Comparison of ENCODE assay signal across 27 cellular contexts in the genomic region with DNA sequence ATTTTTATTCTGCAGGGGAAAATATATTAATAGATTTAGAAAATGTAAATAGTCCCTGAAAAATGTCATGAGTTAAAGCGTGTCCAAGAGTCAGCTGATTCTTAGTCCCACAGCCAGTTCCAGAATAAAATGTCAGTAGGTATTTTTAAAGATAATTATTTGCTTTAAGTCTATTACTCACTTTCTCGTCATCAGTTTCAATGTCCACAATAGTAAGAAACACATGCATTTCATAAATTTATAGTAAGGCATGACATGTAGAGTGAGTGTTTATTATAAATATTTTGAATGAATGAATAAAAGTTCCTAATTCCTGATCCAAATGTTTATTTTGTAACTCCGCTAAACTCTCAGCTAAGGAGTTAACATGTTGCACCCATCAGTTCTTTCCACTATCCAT.
"Had no signal": no experiment of that assay in that cellular context is flagged by ENCODE, and none has a peak within 500 bp of the region (broad histone marks: within the 10 kb centered on the region; RNA-seq: fewer than 3 reads in every experiment).

No MANE protein-coding gene starts in this region.

- H3K4me1 ChIP-seq: colonic mucosa, gastrocnemius medialis, parathyroid adenoma, psoas muscle, suprapubic skin, tibial artery had no signal

- H3K9me3 Mint-ChIP-seq: activated CD4-positive, alpha-beta T cell treated with anti-CD3 and anti-CD28 coated beads, Interleukin-2, amount 10 ng/mL, durations not matched to agents 24 days and 14 days; activated naive CD4-positive, alpha-beta T cell treated with anti-CD3 and anti-CD28 coated beads, Interleukin-2, amount 50 U/mL, for 24 hours had no signal

- H3K4me3 Mint-ChIP-seq: activated CD4-positive, alpha-beta memory T cell treated with anti-CD3 and anti-CD28 coated beads, Interleukin-2, amount 10 ng/mL, durations not matched to agents 7 days and 5 days; activated CD4-positive, alpha-beta T cell treated with anti-CD3 and anti-CD28 coated beads, Interleukin-2, amount 10 ng/mL, durations not matched to agents 24 days and 14 days; activated naive CD4-positive, alpha-beta T cell treated with anti-CD3 and anti-CD28 coated beads, Interleukin-2, amount 50 U/mL, for 24 hours; activated naive CD8-positive, alpha-beta T cell treated with anti-CD3 and anti-CD28 coated beads, Interleukin-2, amount 50 U/mL, for 24 hours; activated T-cell treated with anti-CD3 and anti-CD28 coated beads, Interleukin-2, amount 50 U/mL, for 4 hours; naive B cell had no signal

- ATAC-seq: activated naive CD8-positive, alpha-beta T cell treated with anti-CD3 and anti-CD28 coated beads, Interleukin-2, amount 50 U/mL, for 24 hours; activated T-cell treated with anti-CD3 and anti-CD28 coated beads, Interleukin-2, amount 50 U/mL, for 4 hours; gastrocnemius medialis; left cardiac atrium; left ventricle myocardium superior; psoas muscle had no signal

- H3K4me3 ChIP-seq: colonic mucosa, gastrocnemius medialis, psoas muscle, sigmoid colon, suprapubic skin, tibial artery had no signal

- H3K4me1 Mint-ChIP-seq: activated CD4-positive, alpha-beta memory T cell treated with anti-CD3 and anti-CD28 coated beads, Interleukin-2, amount 10 ng/mL, durations not matched to agents 7 days and 5 days; activated CD4-positive, alpha-beta T cell treated with anti-CD3 and anti-CD28 coated beads, Interleukin-2, amount 10 ng/mL, durations not matched to agents 24 days and 14 days; activated naive CD4-positive, alpha-beta T cell treated with anti-CD3 and anti-CD28 coated beads, Interleukin-2, amount 50 U/mL, for 24 hours; activated naive CD8-positive, alpha-beta T cell treated with anti-CD3 and anti-CD28 coated beads, Interleukin-2, amount 50 U/mL, for 24 hours; naive B cell had no signal

- DNase-seq: activated CD4-positive, alpha-beta memory T cell treated with anti-CD3 and anti-CD28 coated beads, Interleukin-2, amount 10 ng/mL, durations not matched to agents 7 days and 5 days; activated CD4-positive, alpha-beta T cell treated with anti-CD3 and anti-CD28 coated beads, Interleukin-2, amount 10 ng/mL, durations not matched to agents 24 days and 14 days; activated CD4-positive, CD25-positive, alpha-beta regulatory T cell treated with anti-CD3 and anti-CD28 coated beads, Interleukin-2, amount 50 U/mL, for 72 hours; activated CD8-positive, alpha-beta memory T cell treated with anti-CD3 and anti-CD28 coated beads, Interleukin-2, amount 50 U/mL, for 48 hours; activated naive CD8-positive, alpha-beta T cell treated with anti-CD3 and anti-CD28 coated beads, Interleukin-2, amount 50 U/mL, for 24 hours; activated T-cell treated with anti-CD3 and anti-CD28 coated beads, Interleukin-2, amount 50 U/mL, for 4 hours; amygdala; colonic mucosa; effector CD8-positive, alpha-beta T cell; gastrocnemius medialis; glutamatergic neuron; islet precursor cell; left cardiac atrium; left ventricle myocardium superior; naive B cell; psoas muscle; sigmoid colon; small intestine; stimulated activated CD4-positive, alpha-beta T cell treated with anti-CD3 and anti-CD28 coated beads, Interleukin-15, amount 100 ng/mL, for 24 hours; stimulated activated CD4-positive, alpha-beta T cell treated with anti-CD3 and anti-CD28 coated beads, Interleukin-2, amount 100 ng/mL, for 24 hours; stimulated activated naive CD4-positive, alpha-beta T cell; T-helper 2 cell; tibial artery had no signal

- FAIRE-seq: small intestine had no signal

- H3K79me2 ChIP-seq: parathyroid adenoma had no signal

- H3K27ac Mint-ChIP-seq: activated CD4-positive, alpha-beta memory T cell treated with anti-CD3 and anti-CD28 coated beads, Interleukin-2, amount 10 ng/mL, durations not matched to agents 7 days and 5 days; activated CD4-positive, alpha-beta T cell treated with anti-CD3 and anti-CD28 coated beads, Interleukin-2, amount 10 ng/mL, durations not matched to agents 24 days and 14 days; activated naive CD4-positive, alpha-beta T cell treated with anti-CD3 and anti-CD28 coated beads, Interleukin-2, amount 50 U/mL, for 24 hours; activated naive CD8-positive, alpha-beta T cell treated with anti-CD3 and anti-CD28 coated beads, Interleukin-2, amount 50 U/mL, for 24 hours; activated T-helper 2 cell treated with anti-CD3 and anti-CD28 coated beads, Interferon-gamma antibody, Interleukin-2, Interleukin-4, amounts not matched to agents 10 μg/mL and 5 μg/mL and 100 μg/mL, durations not matched to agents 14 hours and 24 hours and 36 hours; naive B cell had no signal

- H2AFZ ChIP-seq: parathyroid adenoma had no signal

- H3K27ac ChIP-seq: colonic mucosa, gastrocnemius medialis, parathyroid adenoma, psoas muscle, sigmoid colon, suprapubic skin, tibial artery had no signal

- H3K36me3 ChIP-seq: colonic mucosa, gastrocnemius medialis, sigmoid colon, suprapubic skin, tibial artery had no signal

- H3K27me3 Mint-ChIP-seq: activated CD4-positive, alpha-beta memory T cell treated with anti-CD3 and anti-CD28 coated beads, Interleukin-2, amount 10 ng/mL, durations not matched to agents 7 days and 5 days; activated CD4-positive, alpha-beta T cell treated with anti-CD3 and anti-CD28 coated beads, Interleukin-2, amount 10 ng/mL, durations not matched to agents 24 days and 14 days; activated naive CD4-positive, alpha-beta T cell treated with anti-CD3 and anti-CD28 coated beads, Interleukin-2, amount 50 U/mL, for 24 hours; activated naive CD8-positive, alpha-beta T cell treated with anti-CD3 and anti-CD28 coated beads, Interleukin-2, amount 50 U/mL, for 24 hours; naive B cell had no signal

- H3K27me3 ChIP-seq: colonic mucosa, gastrocnemius medialis, sigmoid colon, suprapubic skin, tibial artery had no signal

- H3K9ac ChIP-seq: parathyroid adenoma had no signal

- H3K36me3 Mint-ChIP-seq: activated naive CD4-positive, alpha-beta T cell treated with anti-CD3 and anti-CD28 coated beads, Interleukin-2, amount 50 U/mL, for 24 hours; naive B cell had no signal

- H3K9me3 ChIP-seq: colonic mucosa, gastrocnemius medialis, psoas muscle, sigmoid colon, suprapubic skin, tibial artery had no signal
